In genomic region chr10:12444981-12445700, GRCh38 we compare ENCODE assay signal across 1 cellular context.
TF ChIP-seq lines count a peak whose summit lies in the region.

No MANE protein-coding gene starts in this region.

TF ChIP-seq in GM12878, 131 proteins besides CTCF, POLR2A, EP300 and RAD21 (continued from another document):
- TF ChIP-seq ZNF592 (IDR thresholded peaks at IDR 0.05), result peak; percentile 81; the same call in 1 of the 2 replicates
